In genomic region chr14:104665092-104665662, GRCh38 we compare ENCODE assay signal across 9 cellular contexts. TPM values are rescaled to one million over a fixed set of nuclear protein-coding genes. Genes with fewer than 3 reads are reported as not detected.
A peak's percentile ranks its signal among the peaks of the same experiment; 100 is the strongest.
DNase-seq lines count a peak whose midpoint lies in the region; ATAC-seq and TF ChIP-seq lines count a peak whose summit lies in the region.
"Had no signal": no experiment of that assay in that cellular context is flagged by ENCODE, and none has a peak within 500 bp of the region (broad histone marks: within the 10 kb centered on the region; RNA-seq: fewer than 3 reads in every experiment).

No MANE protein-coding gene starts in this region.

- H4K20me1 ChIP-seq in PC-9 (ENCODE audit: insufficient read depth): no peaks in the 10 kb centered on the region

- BruUV-seq in PC-9 (replicated peaks; lab: Mats Ljungman, UMichigan): no TSS peak

- H3K4me1 Mint-ChIP-seq in endodermal cell (peaks cover 10% of the 10 kb centered on the region), osteocyte (ENCODE audit: unreplicated experiment) (peaks cover 12% of the 10 kb centered on the region)

- 79 to 100% methylated on average over 1 to 2 of the region's 2 CpGs for WGBS in endodermal cell (ENCODE audit: insufficient coverage in 1 of 2, insufficient read length in 1 of 2), 2 experiments

- H3K27me3 ChIP-seq in PC-9 (ENCODE audit: insufficient read depth, low read depth) (peaks cover 7% of the 10 kb centered on the region; the same call in 1 of the 2 replicates), endodermal cell (ENCODE audit: control insufficient read depth, insufficient read depth, low read length, poor library complexity, severe bottlenecking) (no peaks in the 10 kb centered on the region)

- H3K27ac Mint-ChIP-seq in endodermal cell (peak overlapping the region; percentile 84), osteocyte (ENCODE audit: unreplicated experiment) (peak overlapping the region; percentile 70)

- no peak overlapping the region for H3K9ac ChIP-seq in endodermal cell (ENCODE audit: extremely low read depth, low read length, poor library complexity, severe bottlenecking)

- no peak overlapping the region for H3K4me3 Mint-ChIP-seq in endodermal cell
- no peak overlapping the region for H3K4me3 Mint-ChIP-seq in osteocyte (ENCODE audit: unreplicated experiment)

- no peak for ATAC-seq in HG03342 (IDR thresholded peaks at IDR 0.05; ENCODE audit: unreplicated experiment)

- H3K9me2 ChIP-seq in PC-9 (ENCODE audit: insufficient read depth): no peaks in the 10 kb centered on the region

- H3K36me3 Mint-ChIP-seq in endodermal cell (ENCODE audit: low read depth): no peaks in the 10 kb centered on the region
- peaks cover 2% of the 10 kb centered on the region for H3K36me3 Mint-ChIP-seq in osteocyte (ENCODE audit: unreplicated experiment)

- H3K4me2 ChIP-seq in PC-9: peak overlapping the region; percentile 49

- intact Hi-C loops in PC-9 (cut with micrococcal nuclease; ENCODE audit: unreplicated experiment): loop anchor here (5.0 kb wide), 2 partner anchors 42 to 687 kb away; no protein-coding TSS in a partner anchor

- no peaks in the 10 kb centered on the region for H3K79me2 ChIP-seq in PC-9 (ENCODE audit: low read depth)

- H3K27ac ChIP-seq in PC-9 (no peak overlapping the region), endodermal cell (ENCODE audit: low read depth, low read length) (peak overlapping the region; percentile 94)
- H3K27ac ChIP-seq: psoas muscle had no signal

- H2AFZ ChIP-seq in PC-9: peak overlapping the region; percentile 22; the same call in 1 of the 2 replicates

- H3K9me3 ChIP-seq in PC-9 (ENCODE audit: insufficient read depth, low read depth) (no peaks in the 10 kb centered on the region), endodermal cell (ENCODE audit: control insufficient read depth, low read length) (peaks cover 6% of the 10 kb centered on the region)
- H3K9me3 ChIP-seq: psoas muscle had no signal

- peaks cover 3% of the 10 kb centered on the region; the same call in 1 of the 2 replicates for H3F3A ChIP-seq in PC-9 (ENCODE audit: insufficient read depth, low read depth)

- H3K4me1 ChIP-seq in PC-9 (replicated peaks; ENCODE audit: insufficient read depth): peaks cover 14% of the 10 kb centered on the region
- peaks cover 10% of the 10 kb centered on the region for H3K4me1 ChIP-seq in endodermal cell (ENCODE audit: control insufficient read depth, insufficient read depth, low read length)
- H3K4me1 ChIP-seq: psoas muscle had no signal

- H3K27me3 Mint-ChIP-seq in endodermal cell (ENCODE audit: insufficient read depth) (peaks cover 6% of the 10 kb centered on the region), osteocyte (ENCODE audit: unreplicated experiment) (no peaks in the 10 kb centered on the region)

- CTCF ChIA-PET in PC-9 (lab: Charles Lee): interaction anchor here (1.7 kb wide), 1 partner anchor 16 kb away, joined by 11 read pairs; no protein-coding TSS in a partner anchor

- H3K9me3 Mint-ChIP-seq in endodermal cell (peaks cover 7% of the 10 kb centered on the region), osteocyte (ENCODE audit: unreplicated experiment) (peaks cover 4% of the 10 kb centered on the region)

- in situ Hi-C loops in GM13976 (cut with MboI; ENCODE audit: low sequenced_read_pairs, unreplicated experiment): no loop called here

- POLR2A ChIA-PET in PC-9 (lab: Charles Lee; ENCODE audit: unreplicated experiment): interaction anchor here (0.5 to 1.4 kb wide), 4 partner anchors 13 to 30 kb away, joined by 3 to 25 read pairs (median 6); no protein-coding TSS in a partner anchor

- TF ChIP-seq CTCF in GM13976 (IDR thresholded peaks at IDR 0.05; ENCODE audit: borderline replicate concordance, control extremely low read depth, extremely low read depth, insufficient read depth, missing control alignments): no peak
- TF ChIP-seq CTCF in PC-9 (conservative IDR thresholded peaks at IDR 0.05): no peak
- no peak for TF ChIP-seq CTCF in endodermal cell (conservative IDR thresholded peaks at IDR 0.05)
- TF ChIP-seq CTCF in osteocyte (IDR thresholded peaks at IDR 0.05): no peak

- H3K36me3 ChIP-seq in PC-9 (ENCODE audit: low read depth) (no peaks in the 10 kb centered on the region), endodermal cell (ENCODE audit: control insufficient read depth, insufficient read depth, low read length) (no peaks in the 10 kb centered on the region)

- no peak overlapping the region for H3K4me3 ChIP-seq in PC-9
- H3K4me3 ChIP-seq in endodermal cell (ENCODE audit: low read length): no peak overlapping the region
- H3K4me3 ChIP-seq: psoas muscle had no signal

- DNase-seq in GM13976 (ENCODE audit: low spot score) (peak; percentile 68), PC-9 (no peak), endodermal cell (peak; percentile 28), osteocyte (ENCODE audit: extremely low spot score, unreplicated experiment) (no peak), NCI-H226 (no peak), SK-N-DZ (ENCODE audit: low spot score) (no peak)
- DNase-seq: psoas muscle, T1000 had no signal

RNA-seq across cellular contexts. Expression of gene INF2, which starts 24.2 kb away (rescaled TPM):
- total RNA-seq in PC-9 (2021) (107 and 113 TPM in 2 replicates), endodermal cell (100 to 1,000 TPM in 1 of 2 donors, 10 to 100 TPM in 1; 99.7 to 114 TPM), osteocyte (124 and 130 TPM in 2 replicates)
- 35.2 TPM for polyA plus RNA-seq in endodermal cell (2013, experiment 1 of 2)
- polyA plus RNA-seq in endodermal cell (2013, experiment 2 of 2): 35.8 TPM
- polyA plus RNA-seq in SK-N-DZ (2014; cell fraction: cytosol; rRNA removed): 12.4 and 17.6 TPM in 2 replicates
- 28.3 and 37.7 TPM in 2 replicates for polyA plus RNA-seq in SK-N-DZ (2014; cell fraction: nucleus; rRNA removed)

RNA-seq across cellular contexts. Expression of gene ADSS1, which starts 58.9 kb away (rescaled TPM):
- 5.8 and 11.5 TPM in 2 replicates for total RNA-seq in PC-9 (2021)
- total RNA-seq in endodermal cell: 10 to 100 TPM; 15.8 to 31.0 TPM
- polyA plus RNA-seq in endodermal cell (2013, experiment 1 of 2): 16.1 TPM
- 14.1 TPM for polyA plus RNA-seq in endodermal cell (2013, experiment 2 of 2)
- 3.7 and 4.5 TPM in 2 replicates for total RNA-seq in osteocyte
- polyA plus RNA-seq in SK-N-DZ (2014; cell fraction: cytosol; rRNA removed): 0.26 and 0.58 TPM in 2 replicates
- 1.4 and 2.1 TPM in 2 replicates for polyA plus RNA-seq in SK-N-DZ (2014; cell fraction: nucleus; rRNA removed)

Comparison
In these comparisons a context has a peak if more than half of its experiments do, and no peak if none do; other contexts are left out.
1. DNase-seq: peak in GM13976 (single experiment) and endodermal cell (single experiment); none in PC-9 (0 of 2), osteocyte (single experiment), NCI-H226 (single experiment) and SK-N-DZ (single experiment).